Comparison of ENCODE assay signal across 25 cellular contexts in the genomic region with DNA sequence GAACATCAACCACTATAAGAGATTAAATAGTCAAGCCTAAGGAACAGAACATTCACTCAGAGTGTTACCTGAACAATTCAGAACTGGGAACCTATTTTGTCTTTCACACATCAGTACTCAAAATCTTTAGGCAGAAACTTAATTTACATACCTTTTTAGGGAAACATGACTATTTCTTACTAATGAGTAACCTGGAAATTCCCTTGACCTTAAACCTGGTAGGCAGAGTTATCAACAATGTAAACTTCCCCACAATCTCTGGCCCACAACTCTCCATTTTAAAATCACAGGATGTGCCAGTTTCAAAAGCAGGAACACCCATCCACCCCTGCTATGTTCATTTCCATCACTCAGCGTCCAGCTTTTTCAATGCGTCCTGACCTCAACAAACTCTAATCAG.
DNase-seq lines count a peak whose midpoint lies in the region; ATAC-seq and TF ChIP-seq lines count a peak whose summit lies in the region.
"Had no signal": no experiment of that assay in that cellular context is flagged by ENCODE, and none has a peak within 500 bp of the region (broad histone marks: within the 10 kb centered on the region; RNA-seq: fewer than 3 reads in every experiment).

No MANE protein-coding gene starts in this region.

- H3K4me2 ChIP-seq in MM.1S (ENCODE audit: low read depth, low read length) = peak overlapping the region; percentile 27; the same call in 1 of the 2 replicates
- H3K4me2 ChIP-seq: BLaER1 had no signal

- peak overlapping the region; percentile 23; the same call in 1 of the 2 replicates for H3K27ac ChIP-seq in MM.1S (ENCODE audit: low read length)
- H3K27ac ChIP-seq: BLaER1, lower lobe of right lung, ovary, right atrium auricular region, tibial artery had no signal

- H3K9me3 ChIP-seq in MM.1S (replicated peaks; ENCODE audit: insufficient read depth, low read length) = no peaks in the 10 kb centered on the region
- H3K9me3 ChIP-seq: BLaER1, lower lobe of right lung, ovary, right atrium auricular region, tibial artery had no signal

- no peak overlapping the region for H2AFZ ChIP-seq in MM.1S (ENCODE audit: low read length)

- no peak overlapping the region for H3K4me3 Mint-ChIP-seq in activated naive CD4-positive, alpha-beta T cell treated with anti-CD3 and anti-CD28 coated beads, Interleukin-2, amount 50 U/mL, for 24 hours
- H3K4me3 Mint-ChIP-seq: activated B cell treated with CpG ODN at 0.5 μM for 24 hours; activated CD4-positive, alpha-beta memory T cell treated with anti-CD3 and anti-CD28 coated beads, Interleukin-2, amount 10 ng/mL, durations not matched to agents 7 days and 5 days; brain; nephron progenitor cell had no signal

- DNase-seq in activated naive CD4-positive, alpha-beta T cell (lab: John Stamatoyannopoulos, UW) = no peak
- peak; percentile 18 for DNase-seq in MM.1S
- no peak for DNase-seq in stimulated activated naive CD8-positive, alpha-beta T cell treated with anti-CD3 and anti-CD28 coated beads, Interleukin-15, Interleukin-2, amounts not matched to agents 100 U/mL and 50 U/mL, for 24 hours
- DNase-seq in DMS79 treated with DMSO at 0.1 percent for 48 hours (lab: John Stamatoyannopoulos, UW) = no peak
- no peak for DNase-seq in activated CD8-positive, alpha-beta memory T cell treated with anti-CD3 and anti-CD28 coated beads, Interleukin-2, amount 50 U/mL, for 4 hours
- DNase-seq: ACHN; activated B cell treated with CpG ODN at 0.5 μM for 24 hours; activated CD4-positive, alpha-beta memory T cell treated with anti-CD3 and anti-CD28 coated beads, Interleukin-2, amount 10 ng/mL, durations not matched to agents 7 days and 5 days; COR-L47; kidney; lower lobe of right lung; NCI-H1417 treated with DMSO at 0.1 percent for 48 hours; nephron progenitor cell; ovary; SHP77; stimulated activated CD4-positive, alpha-beta T cell treated with anti-CD3 and anti-CD28 coated beads, Interleukin-4, amount 100 ng/mL, for 1 hour; stimulated activated naive CD4-positive, alpha-beta T cell; tibial artery had no signal

- peaks cover 4% of the 10 kb centered on the region for H3K4me1 Mint-ChIP-seq in activated naive CD4-positive, alpha-beta T cell treated with anti-CD3 and anti-CD28 coated beads, Interleukin-2, amount 50 U/mL, for 24 hours
- H3K4me1 Mint-ChIP-seq: activated CD4-positive, alpha-beta memory T cell treated with anti-CD3 and anti-CD28 coated beads, Interleukin-2, amount 10 ng/mL, durations not matched to agents 7 days and 5 days; nephron progenitor cell had no signal

- peak overlapping the region; percentile 44 for H3K27ac Mint-ChIP-seq in activated naive CD4-positive, alpha-beta T cell treated with anti-CD3 and anti-CD28 coated beads, Interleukin-2, amount 50 U/mL, for 24 hours
- H3K27ac Mint-ChIP-seq: activated B cell treated with CpG ODN at 0.5 μM for 24 hours; activated CD4-positive, alpha-beta memory T cell treated with anti-CD3 and anti-CD28 coated beads, Interleukin-2, amount 10 ng/mL, durations not matched to agents 7 days and 5 days; brain; nephron progenitor cell had no signal

- no peaks in the 10 kb centered on the region for H3K79me2 ChIP-seq in MM.1S (ENCODE audit: low read length)

- H3K36me3 ChIP-seq in MM.1S (replicated peaks; ENCODE audit: insufficient read depth, low read length) = no peaks in the 10 kb centered on the region
- H3K36me3 ChIP-seq: BLaER1, lower lobe of right lung, ovary, right atrium auricular region, tibial artery had no signal

- H3K4me1 ChIP-seq in MM.1S (ENCODE audit: low read length) = peaks cover 52% of the 10 kb centered on the region
- H3K4me1 ChIP-seq: BLaER1, lower lobe of right lung, right atrium auricular region, tibial artery had no signal

- H3K9ac ChIP-seq in MM.1S (ENCODE audit: low read length) = no peak overlapping the region
- H3K9ac ChIP-seq: BLaER1 had no signal

- H3K27me3 Mint-ChIP-seq in activated naive CD4-positive, alpha-beta T cell treated with anti-CD3 and anti-CD28 coated beads, Interleukin-2, amount 50 U/mL, for 24 hours = peaks cover 2% of the 10 kb centered on the region
- H3K27me3 Mint-ChIP-seq: activated CD4-positive, alpha-beta memory T cell treated with anti-CD3 and anti-CD28 coated beads, Interleukin-2, amount 10 ng/mL, durations not matched to agents 7 days and 5 days; brain had no signal

- ATAC-seq in GM21619 (IDR thresholded peaks at IDR 0.05; ENCODE audit: unreplicated experiment) (peak; percentile 60), SK-N-SH treated with all-trans-retinoic acid at 6 μM for 48 hours (no peak)
- peak; percentile 68 for ATAC-seq in stimulated activated naive CD8-positive, alpha-beta T cell treated with anti-CD3 and anti-CD28 coated beads, Interleukin-15, Interleukin-2, amounts not matched to agents 100 U/mL and 50 U/mL, for 24 hours
- ATAC-seq: K562, lower lobe of right lung had no signal

- H3F3A ChIP-seq in MM.1S (ENCODE audit: insufficient read depth, low read length) = 0 out of 2 replicates have a peak, but pooled peaks cover 7% of the 10 kb centered on the region

- TF ChIP-seq CTCF in MM.1S (IDR thresholded peaks at IDR 0.05; ENCODE audit: low read length) = no peak

- no peak overlapping the region for H3K4me3 ChIP-seq in MM.1S (ENCODE audit: low read length)
- H3K4me3 ChIP-seq: BLaER1, K562, lower lobe of right lung, ovary, right atrium auricular region, tibial artery had no signal

- no peaks in the 10 kb centered on the region; the same call in 1 of the 2 replicates for H3K9me2 ChIP-seq in MM.1S (replicated peaks; ENCODE audit: insufficient read depth, low read length)

- H4K20me1 ChIP-seq in MM.1S (ENCODE audit: insufficient read depth, low read length) = no peaks in the 10 kb centered on the region
- H4K20me1 ChIP-seq: BLaER1 had no signal

- no peaks in the 10 kb centered on the region for H3K27me3 ChIP-seq in MM.1S (replicated peaks; ENCODE audit: insufficient read depth, low read length)
- H3K27me3 ChIP-seq: BLaER1, ovary, right atrium auricular region, tibial artery had no signal

- H3K36me3 Mint-ChIP-seq in activated naive CD4-positive, alpha-beta T cell treated with anti-CD3 and anti-CD28 coated beads, Interleukin-2, amount 50 U/mL, for 24 hours = no peaks in the 10 kb centered on the region
- H3K36me3 Mint-ChIP-seq: brain had no signal

- H3K9me3 Mint-ChIP-seq in activated naive CD4-positive, alpha-beta T cell treated with anti-CD3 and anti-CD28 coated beads, Interleukin-2, amount 50 U/mL, for 24 hours = no peaks in the 10 kb centered on the region
- H3K9me3 Mint-ChIP-seq: activated B cell treated with CpG ODN at 0.5 μM for 24 hours, brain, nephron progenitor cell had no signal

TF ChIP-seq in SK-N-SH treated with all-trans-retinoic acid at 6 μM for 48 hours, 23 proteins besides CTCF, POLR2A, EP300 and RAD21:
- TF ChIP-seq, protein P1, sequence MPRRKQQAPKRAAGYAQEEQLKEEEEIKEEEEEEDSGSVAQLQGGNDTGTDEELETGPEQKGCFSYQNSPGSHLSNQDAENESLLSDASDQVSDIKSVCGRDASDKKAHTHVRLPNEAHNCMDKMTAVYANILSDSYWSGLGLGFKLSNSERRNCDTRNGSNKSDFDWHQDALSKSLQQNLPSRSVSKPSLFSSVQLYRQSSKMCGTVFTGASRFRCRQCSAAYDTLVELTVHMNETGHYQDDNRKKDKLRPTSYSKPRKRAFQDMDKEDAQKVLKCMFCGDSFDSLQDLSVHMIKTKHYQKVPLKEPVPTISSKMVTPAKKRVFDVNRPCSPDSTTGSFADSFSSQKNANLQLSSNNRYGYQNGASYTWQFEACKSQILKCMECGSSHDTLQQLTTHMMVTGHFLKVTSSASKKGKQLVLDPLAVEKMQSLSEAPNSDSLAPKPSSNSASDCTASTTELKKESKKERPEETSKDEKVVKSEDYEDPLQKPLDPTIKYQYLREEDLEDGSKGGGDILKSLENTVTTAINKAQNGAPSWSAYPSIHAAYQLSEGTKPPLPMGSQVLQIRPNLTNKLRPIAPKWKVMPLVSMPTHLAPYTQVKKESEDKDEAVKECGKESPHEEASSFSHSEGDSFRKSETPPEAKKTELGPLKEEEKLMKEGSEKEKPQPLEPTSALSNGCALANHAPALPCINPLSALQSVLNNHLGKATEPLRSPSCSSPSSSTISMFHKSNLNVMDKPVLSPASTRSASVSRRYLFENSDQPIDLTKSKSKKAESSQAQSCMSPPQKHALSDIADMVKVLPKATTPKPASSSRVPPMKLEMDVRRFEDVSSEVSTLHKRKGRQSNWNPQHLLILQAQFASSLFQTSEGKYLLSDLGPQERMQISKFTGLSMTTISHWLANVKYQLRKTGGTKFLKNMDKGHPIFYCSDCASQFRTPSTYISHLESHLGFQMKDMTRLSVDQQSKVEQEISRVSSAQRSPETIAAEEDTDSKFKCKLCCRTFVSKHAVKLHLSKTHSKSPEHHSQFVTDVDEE (CRISPR knock-in tag; IDR thresholded peaks at IDR 0.05) = no peak
- no peak for TF ChIP-seq ZNF565 (CRISPR knock-in tag; conservative IDR thresholded peaks at IDR 0.05; ENCODE audit: low read depth)
- no peak for TF ChIP-seq SNAI2 (CRISPR knock-in tag; IDR thresholded peaks at IDR 0.05)
- TF ChIP-seq GLIS3 (CRISPR knock-in tag; IDR thresholded peaks at IDR 0.05) = no peak
- TF ChIP-seq ARNTL (CRISPR knock-in tag; IDR thresholded peaks at IDR 0.05; ENCODE audit: borderline replicate concordance, low read depth) = no peak
- no peak for TF ChIP-seq ZFP30 (CRISPR knock-in tag; IDR thresholded peaks at IDR 0.05)
- no peak for TF ChIP-seq TCF4 (CRISPR knock-in tag; IDR thresholded peaks at IDR 0.05; ENCODE audit: borderline replicate concordance)
- no peak for TF ChIP-seq ESRRG (CRISPR knock-in tag; IDR thresholded peaks at IDR 0.05)
- no peak for TF ChIP-seq OSR1 (CRISPR knock-in tag; IDR thresholded peaks at IDR 0.05)
- TF ChIP-seq BACH2 (CRISPR knock-in tag; IDR thresholded peaks at IDR 0.05; ENCODE audit: borderline replicate concordance) = no peak
- TF ChIP-seq, protein P2, sequence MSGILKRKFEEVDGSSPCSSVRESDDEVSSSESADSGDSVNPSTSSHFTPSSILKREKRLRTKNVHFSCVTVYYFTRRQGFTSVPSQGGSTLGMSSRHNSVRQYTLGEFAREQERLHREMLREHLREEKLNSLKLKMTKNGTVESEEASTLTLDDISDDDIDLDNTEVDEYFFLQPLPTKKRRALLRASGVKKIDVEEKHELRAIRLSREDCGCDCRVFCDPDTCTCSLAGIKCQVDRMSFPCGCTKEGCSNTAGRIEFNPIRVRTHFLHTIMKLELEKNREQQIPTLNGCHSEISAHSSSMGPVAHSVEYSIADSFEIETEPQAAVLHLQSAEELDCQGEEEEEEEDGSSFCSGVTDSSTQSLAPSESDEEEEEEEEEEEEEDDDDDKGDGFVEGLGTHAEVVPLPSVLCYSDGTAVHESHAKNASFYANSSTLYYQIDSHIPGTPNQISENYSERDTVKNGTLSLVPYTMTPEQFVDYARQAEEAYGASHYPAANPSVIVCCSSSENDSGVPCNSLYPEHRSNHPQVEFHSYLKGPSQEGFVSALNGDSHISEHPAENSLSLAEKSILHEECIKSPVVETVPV (CRISPR knock-in tag; IDR thresholded peaks at IDR 0.05) = no peak
- TF ChIP-seq ZNF70 (CRISPR knock-in tag; IDR thresholded peaks at IDR 0.05) = no peak
- TF ChIP-seq ZC3H10 (CRISPR knock-in tag; IDR thresholded peaks at IDR 0.05) = no peak
- TF ChIP-seq ZFP3 (CRISPR knock-in tag; IDR thresholded peaks at IDR 0.05) = no peak
